3 cellular contexts compared by ENCODE assay signal in genomic region chr5:52577546-52577945, GRCh38.
TF ChIP-seq lines count a peak whose summit lies in the region.

No MANE protein-coding gene starts in this region.

TF ChIP-seq in HepG2, 621 proteins besides CTCF, POLR2A, EP300 and RAD21:
- TF ChIP-seq SAFB2 (CRISPR knock-in tag; IDR thresholded peaks at IDR 0.05; ENCODE audit: borderline replicate concordance, low read depth) (no peak), CEBPB (IDR thresholded peaks at IDR 0.05; ENCODE audit: borderline replicate concordance, low read depth, low read length) (peak; percentile 46; the same call in 1 of the 2 replicates)

TF ChIP-seq in IMR-90, 13 proteins besides CTCF, POLR2A, EP300 and RAD21:
- TF ChIP-seq CEBPB (IDR thresholded peaks at IDR 0.05; ENCODE audit: low read depth, low read length): peak; percentile 60
- no peak for TF ChIP-seq USF2 (IDR thresholded peaks at IDR 0.05; ENCODE audit: low read depth, low read length)
- no peak for TF ChIP-seq MAFK (IDR thresholded peaks at IDR 0.05; ENCODE audit: low read depth, low read length)
- no peak for TF ChIP-seq NFE2L2 (IDR thresholded peaks at IDR 0.05; ENCODE audit: low read depth, low read length)

TF ChIP-seq in H1, 55 proteins besides CTCF, POLR2A, EP300 and RAD21:
- TF ChIP-seq SIRT6 (IDR thresholded peaks at IDR 0.05; ENCODE audit: low read length) (no peak), RBBP5 (IDR thresholded peaks at IDR 0.05; ENCODE audit: borderline replicate concordance, low read depth, low read length) (no peak), CEBPB (IDR thresholded peaks at IDR 0.05; ENCODE audit: low read depth, low read length) (peak; percentile 26; the same call in 1 of the 2 replicates)
